Comparison of ENCODE assay signal across 8 cellular contexts in genomic region chr7:150988230-150989226, GRCh38. TPM values are rescaled to one million over a fixed set of nuclear protein-coding genes. Genes with fewer than 3 reads are reported as not detected.
DNase-seq lines count a peak whose midpoint lies in the region; ATAC-seq and TF ChIP-seq lines count a peak whose summit lies in the region.

No MANE protein-coding gene starts in this region.

- H3K9me3 Mint-ChIP-seq in central memory CD8-positive, alpha-beta T cell = peaks cover 12% of the 10 kb centered on the region

- peaks cover 23% of the 10 kb centered on the region for H3K4me1 Mint-ChIP-seq in central memory CD8-positive, alpha-beta T cell

- H3K27me3 Mint-ChIP-seq in central memory CD8-positive, alpha-beta T cell = peaks cover 39% of the 10 kb centered on the region

- H3K27ac Mint-ChIP-seq in central memory CD8-positive, alpha-beta T cell (ENCODE audit: low read depth) = no peak overlapping the region

- H3K36me3 ChIP-seq in kidney epithelial cell (ENCODE audit: control insufficient read depth, insufficient read depth, low read length) = no peaks in the 10 kb centered on the region

- H3K36me3 Mint-ChIP-seq in central memory CD8-positive, alpha-beta T cell (ENCODE audit: insufficient read depth) = no peaks in the 10 kb centered on the region

- peak overlapping the region; percentile 49 for H3K4me3 Mint-ChIP-seq in central memory CD8-positive, alpha-beta T cell

- H3K27me3 ChIP-seq in kidney epithelial cell (ENCODE audit: control insufficient read depth, insufficient read depth, low read length) = peaks cover 24% of the 10 kb centered on the region

- peak; percentile 73 for TF ChIP-seq CTCF in GM12872 (IDR thresholded peaks at IDR 0.05; ENCODE audit: insufficient read depth, low read depth, low read length)
- peak; percentile 66 for TF ChIP-seq CTCF in kidney epithelial cell (IDR thresholded peaks at IDR 0.05; ENCODE audit: insufficient read depth, low read length, poor library complexity, severe bottlenecking)

- peak; percentile 52 to 62 for DNase-seq in NCI-H1930 (lab: John Stamatoyannopoulos, UW)
- peak; percentile 44 for DNase-seq in activated CD4-positive, CD25-positive, alpha-beta regulatory T cell treated with anti-CD3 and anti-CD28 coated beads, Interleukin-2, amount 50 U/mL, for 16 hours (ENCODE audit: low read depth, low spot score)
- DNase-seq in central memory CD8-positive, alpha-beta T cell (ENCODE audit: low spot score in 2 of 2) = peak; percentile 48 to 64
- no peak for DNase-seq in kidney epithelial cell (ENCODE audit: low read depth)
- peak; percentile 46 to 66 for DNase-seq in stimulated activated CD4-positive, alpha-beta T cell treated with anti-CD3 and anti-CD28 coated beads, Interleukin-4, amount 100 ng/mL, for 4 hours
- DNase-seq in COLO829 (ENCODE audit: low spot score) = no peak

- no peak overlapping the region for H3K4me3 ChIP-seq in kidney epithelial cell (ENCODE audit: low read depth, low read length)

- ATAC-seq in central memory CD8-positive, alpha-beta T cell (replicated peaks; ENCODE audit: extremely low read depth, poor library complexity, severe bottlenecking) = peak; percentile 66
- ATAC-seq in HG03135 (IDR thresholded peaks at IDR 0.05; ENCODE audit: unreplicated experiment) = no peak

RNA-seq across cellular contexts. Expression of gene NOS3, which starts 2.3 kb away (rescaled TPM):
- 1.0 and 3.1 TPM in 2 replicates for total RNA-seq in kidney epithelial cell

RNA-seq across cellular contexts. Expression of gene KCNH2, which starts 10.4 kb away (rescaled TPM):
- total RNA-seq in kidney epithelial cell = 2.1 and 4.1 TPM in 2 replicates

RNA-seq across cellular contexts. Expression of gene ATG9B, which starts 35.8 kb away (rescaled TPM):
- 0.55 and 2.1 TPM in 2 replicates for total RNA-seq in kidney epithelial cell

RNA-seq across cellular contexts. Expression of gene ABCB8, which starts 39.7 kb away (rescaled TPM):
- 36.8 and 37.1 TPM in 2 replicates for total RNA-seq in kidney epithelial cell

RNA-seq across cellular contexts. Expression of gene ASIC3, which starts 59.8 kb away (rescaled TPM):
- 0.04 and 0.41 TPM in 2 replicates for total RNA-seq in kidney epithelial cell

Comparison
In these comparisons a context has a peak if more than half of its experiments do, and no peak if none do; other contexts are left out.
1. DNase-seq: peak in NCI-H1930 (2 of 2), activated CD4-positive, CD25-positive, alpha-beta regulatory T cell treated with anti-CD3 and anti-CD28 coated beads, Interleukin-2, amount 50 U/mL, for 16 hours (single experiment), central memory CD8-positive, alpha-beta T cell (2 of 2) and stimulated activated CD4-positive, alpha-beta T cell treated with anti-CD3 and anti-CD28 coated beads, Interleukin-4, amount 100 ng/mL, for 4 hours (2 of 2); none in kidney epithelial cell (single experiment) and COLO829 (single experiment).